27 cellular contexts compared by ENCODE assay signal in genomic region chr9:77815260-77815659, GRCh38.
DNase-seq lines count a peak whose midpoint lies in the region; ATAC-seq, FAIRE-seq and TF ChIP-seq lines count a peak whose summit lies in the region.
"Had no signal": no experiment of that assay in that cellular context is flagged by ENCODE, and none has a peak within 500 bp of the region (broad histone marks: within the 10 kb centered on the region; RNA-seq: fewer than 3 reads in every experiment).

No MANE protein-coding gene starts in this region.

- H3F3A ChIP-seq in PC-3 (ENCODE audit: low read length, unreplicated experiment) (no peaks in the 10 kb centered on the region), neural cell (ENCODE audit: insufficient read depth, low read length, poor library complexity, severe bottlenecking) (peaks cover 4% of the 10 kb centered on the region)

- H3K79me2 ChIP-seq in PC-3 (ENCODE audit: low read length) (no peaks in the 10 kb centered on the region), neural cell (replicated peaks; ENCODE audit: insufficient read depth, low read length) (no peaks in the 10 kb centered on the region)

- H3K9ac ChIP-seq in PC-3 (ENCODE audit: low read length) (no peak overlapping the region), neural cell (ENCODE audit: low read length) (no peak overlapping the region)
- H3K9ac ChIP-seq: BLaER1 had no signal

- intact Hi-C loops in PC-3 (cut with micrococcal nuclease) = no loop called here

- no peaks in the 10 kb centered on the region for H4K20me1 ChIP-seq in PC-3 (ENCODE audit: low read length)
- H4K20me1 ChIP-seq in neural cell (ENCODE audit: insufficient read depth) = no peaks in the 10 kb centered on the region
- H4K20me1 ChIP-seq: BLaER1 had no signal

- FAIRE-seq in A204.1 (lab: Jason Lieb, UNC) = peak; percentile 46
- FAIRE-seq: GM12878, GM12892, GM18507 had no signal

- H3K36me3 ChIP-seq in PC-3 (ENCODE audit: low read depth, low read length) (no peaks in the 10 kb centered on the region), neural cell (ENCODE audit: insufficient read depth, low read length) (no peaks in the 10 kb centered on the region)

- DNase-seq in PC-3 (peak; percentile 4), mesothelial cell of epicardium (ENCODE audit: low spot score in 2 of 2, unreplicated experiment in 2 of 2) (no peak), occipital lobe (lab: John Stamatoyannopoulos, UW) (no peak), NCI-H1930 (lab: John Stamatoyannopoulos, UW) (no peak), kidney glomerular epithelial cell (lab: John Stamatoyannopoulos, UW) (no peak)
- DNase-seq: AML-193; C1 segment of cervical spinal cord; CD4-positive, alpha-beta memory T cell; CD4-positive, CD25-positive, alpha-beta regulatory T cell; CD8-positive, alpha-beta memory T cell; COR-L47; DMS 273 treated with DMSO at 0.1 percent for 48 hours; DMS153; DMS53; DMS79; DND-41; EL; GDM1 had no signal

- H2AFZ ChIP-seq in PC-3 (ENCODE audit: low read length) = no peak overlapping the region
- no peak overlapping the region for H2AFZ ChIP-seq in neural cell (ENCODE audit: low read depth, low read length)

- POLR2A ChIA-PET in PC-3 (lab: Charles Lee; ENCODE audit: unreplicated experiment) = no interaction called here

- no peak for TF ChIP-seq CTCF in PC-3 (conservative IDR thresholded peaks at IDR 0.05; ENCODE audit: low read depth, low read length)
- no peak for TF ChIP-seq CTCF in mesothelial cell of epicardium (IDR thresholded peaks at IDR 0.05; ENCODE audit: unreplicated experiment)
- TF ChIP-seq CTCF in neural cell (IDR thresholded peaks at IDR 0.05; ENCODE audit: poor library complexity, severe bottlenecking) = no peak

- H3K36me3 Mint-ChIP-seq in mesothelial cell of epicardium = peaks cover 1% of the 10 kb centered on the region

- no peak overlapping the region for H3K4me3 ChIP-seq in PC-3 (ENCODE audit: low read length)
- no peak overlapping the region for H3K4me3 ChIP-seq in neural cell (ENCODE audit: low read length)
- H3K4me3 ChIP-seq: BLaER1, GM12878 had no signal

- no peaks in the 10 kb centered on the region for H3K9me3 Mint-ChIP-seq in mesothelial cell of epicardium
- H3K9me3 Mint-ChIP-seq: CD14-positive monocyte; CD4-positive, alpha-beta memory T cell; CD4-positive, CD25-positive, alpha-beta regulatory T cell; CD8-positive, alpha-beta memory T cell had no signal

- no peak for TF ChIP-seq EP300 in neural cell (conservative IDR thresholded peaks at IDR 0.05; ENCODE audit: poor library complexity, severe bottlenecking)

- H3K27ac ChIP-seq in PC-3 (ENCODE audit: low read length) (no peak overlapping the region), neural cell (ENCODE audit: low read length) (peak overlapping the region; percentile 0)
- H3K27ac ChIP-seq: 22Rv1, BLaER1 had no signal

- no peaks in the 10 kb centered on the region for H3K27me3 ChIP-seq in PC-3 (ENCODE audit: low read length)
- H3K27me3 ChIP-seq in neural cell (ENCODE audit: insufficient read depth, low read depth, low read length) = no peaks in the 10 kb centered on the region
- H3K27me3 ChIP-seq: BLaER1 had no signal

- H3K27ac Mint-ChIP-seq in mesothelial cell of epicardium = peak overlapping the region; percentile 61
- H3K27ac Mint-ChIP-seq: B cell; CD14-positive monocyte; CD4-positive, alpha-beta memory T cell had no signal

- TF ChIP-seq RAD21 in neural cell (conservative IDR thresholded peaks at IDR 0.05) = no peak

- no peaks in the 10 kb centered on the region for H3K27me3 Mint-ChIP-seq in mesothelial cell of epicardium (ENCODE audit: low read depth)
- H3K27me3 Mint-ChIP-seq: CD4-positive, alpha-beta memory T cell; CD4-positive, CD25-positive, alpha-beta regulatory T cell; CD8-positive, alpha-beta memory T cell had no signal

- H3K9me3 ChIP-seq in PC-3 (ENCODE audit: low read length) = no peaks in the 10 kb centered on the region
- H3K9me3 ChIP-seq in neural cell (ENCODE audit: low read length) = no peaks in the 10 kb centered on the region
- H3K9me3 ChIP-seq: BLaER1 had no signal

- H3K9me2 ChIP-seq in PC-3 (replicated peaks; ENCODE audit: low read length) (no peaks in the 10 kb centered on the region), neural cell (ENCODE audit: insufficient read depth, low read length) (no peaks in the 10 kb centered on the region)

- H3K4me1 Mint-ChIP-seq in mesothelial cell of epicardium = peaks cover 25% of the 10 kb centered on the region
- H3K4me1 Mint-ChIP-seq: B cell had no signal

- no peak overlapping the region for H3K4me2 ChIP-seq in PC-3 (ENCODE audit: low read length)
- H3K4me2 ChIP-seq in neural cell (ENCODE audit: low read length) = no peak overlapping the region
- H3K4me2 ChIP-seq: BLaER1 had no signal

- CTCF ChIA-PET in PC-3 (lab: Charles Lee) = no interaction called here

- ATAC-seq in PC-3 = 0 out of 2 replicates have a peak, but pooled peaks have one; percentile 27
- ATAC-seq: GM12878 had no signal

- peaks cover 13% of the 10 kb centered on the region for H3K4me1 ChIP-seq in PC-3 (ENCODE audit: insufficient read depth, low read length)
- H3K4me1 ChIP-seq: BLaER1 had no signal

- BruUV-seq in PC-3 (replicated peaks; lab: Mats Ljungman, UMichigan) = no TSS peak

- no peak overlapping the region for H3K4me3 Mint-ChIP-seq in mesothelial cell of epicardium
- H3K4me3 Mint-ChIP-seq: B cell; CD14-positive monocyte; CD4-positive, alpha-beta memory T cell; CD4-positive, CD25-positive, alpha-beta regulatory T cell; CD8-positive, alpha-beta memory T cell had no signal

TF ChIP-seq in neural cell, 6 proteins besides CTCF, POLR2A, EP300 and RAD21:
- TF ChIP-seq TAF1 (IDR thresholded peaks at IDR 0.05; ENCODE audit: low read depth) (no peak), POLR2AphosphoS5 (IDR thresholded peaks at IDR 0.05) (no peak), EZH2 (IDR thresholded peaks at IDR 0.05; ENCODE audit: borderline replicate concordance, insufficient read depth, low read length, poor library complexity, severe bottlenecking) (no peak), REST (IDR thresholded peaks at IDR 0.05; ENCODE audit: borderline replicate concordance) (no peak), MXI1 (conservative IDR thresholded peaks at IDR 0.05; ENCODE audit: poor library complexity, severe bottlenecking) (no peak), SMC3 (conservative IDR thresholded peaks at IDR 0.05; ENCODE audit: poor library complexity) (no peak)
TF ChIP-seq in neural cell: peak in this region for 0.
